In the genomic region with DNA sequence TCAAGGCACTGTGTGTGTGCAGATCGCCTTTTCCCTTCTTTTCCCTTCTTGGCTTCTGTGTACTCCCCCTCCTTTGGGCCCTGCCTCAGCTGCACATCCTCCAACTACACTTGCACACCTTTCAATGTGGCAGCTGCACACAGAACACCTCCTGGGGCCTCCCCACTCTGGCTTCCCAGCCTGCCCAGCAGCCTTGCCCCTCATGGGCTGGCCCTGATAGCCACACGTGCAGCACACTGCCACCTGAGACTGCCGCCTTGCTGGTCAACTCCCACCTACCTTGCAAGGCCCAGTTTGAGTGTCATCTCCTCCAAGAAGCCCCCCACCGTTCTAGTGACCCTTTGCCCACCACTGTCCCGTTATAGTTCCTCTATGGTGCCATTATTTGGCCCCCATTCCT, we compare ENCODE assay signal across 9 cellular contexts.
DNase-seq lines count a peak whose midpoint lies in the region; ATAC-seq, FAIRE-seq and TF ChIP-seq lines count a peak whose summit lies in the region.
"Had no signal": no experiment of that assay in that cellular context is flagged by ENCODE, and none has a peak within 500 bp of the region (broad histone marks: within the 10 kb centered on the region; RNA-seq: fewer than 3 reads in every experiment).

No MANE protein-coding gene starts in this region.

- no peaks in the 10 kb centered on the region for H3K36me3 ChIP-seq in kidney (ENCODE audit: control insufficient read depth in 1 of 2, insufficient read depth in 2 of 2, low read length in 2 of 2)
- peaks cover 6% of the 10 kb centered on the region for H3K36me3 ChIP-seq in MG63

- no peaks in the 10 kb centered on the region for H3K9me3 ChIP-seq in kidney (ENCODE audit: control insufficient read depth in 1 of 2, low read length in 2 of 2)
- no peaks in the 10 kb centered on the region for H3K9me3 ChIP-seq in MG63

- no peaks in the 10 kb centered on the region for H3K9me3 Mint-ChIP-seq in activated naive CD8-positive, alpha-beta T cell (ENCODE audit: low read depth)
- H3K9me3 Mint-ChIP-seq in stimulated activated effector memory CD8-positive, alpha-beta T cell treated with anti-CD3 and anti-CD28 coated beads, Interleukin-12 subunit alpha, Interleukin-12 subunit beta, amount 100 ng/mL, for 72 hours = no peaks in the 10 kb centered on the region

- peaks cover 37 to 49% of the 10 kb centered on the region in 2 donors for H3K4me1 ChIP-seq in kidney (ENCODE audit: control insufficient read depth in 1 of 2, insufficient read depth in 1 of 2, low read depth in 1 of 2, low read length in 2 of 2)

- no peak for TF ChIP-seq CTCF in kidney (IDR thresholded peaks at IDR 0.05; ENCODE audit: borderline replicate concordance, extremely low read depth, insufficient read depth)

- peak overlapping the region; percentile 25 for H3K4me3 Mint-ChIP-seq in activated naive CD8-positive, alpha-beta T cell
- peak overlapping the region; percentile 55 for H3K4me3 Mint-ChIP-seq in stimulated activated effector memory CD8-positive, alpha-beta T cell treated with anti-CD3 and anti-CD28 coated beads, Interleukin-12 subunit alpha, Interleukin-12 subunit beta, amount 100 ng/mL, for 72 hours

- no peak for DNase-seq in GM18507 (ENCODE audit: extremely low spot score, insufficient read length, low read depth)
- no peak for DNase-seq in kidney
- DNase-seq in stimulated activated effector memory CD8-positive, alpha-beta T cell treated with anti-CD3 and anti-CD28 coated beads, Interleukin-12 subunit alpha, Interleukin-12 subunit beta, amount 100 ng/mL, for 72 hours (ENCODE audit: low spot score in 2 of 2) = no peak
- DNase-seq in MG63 = no peak
- DNase-seq in HPDE6-E6E7 (ENCODE audit: extremely low spot score) = no peak
- DNase-seq in NCI-H446 treated with DMSO at 0.1 percent for 48 hours (lab: John Stamatoyannopoulos, UW) = no peak
- DNase-seq: NCI-H510A treated with DMSO at 0.1 percent for 48 hours had no signal

- peak overlapping the region; percentile 29 to 85 for H3K27ac ChIP-seq in kidney (ENCODE audit: low read depth in 2 of 2, low read length in 2 of 2)

- no peaks in the 10 kb centered on the region for H3K27me3 Mint-ChIP-seq in activated naive CD8-positive, alpha-beta T cell

- no peak for ATAC-seq in stimulated activated effector memory CD8-positive, alpha-beta T cell treated with anti-CD3 and anti-CD28 coated beads, Interleukin-12 subunit alpha, Interleukin-12 subunit beta, amount 100 ng/mL, for 72 hours
- no peak for ATAC-seq in HG03280 (IDR thresholded peaks at IDR 0.05; ENCODE audit: unreplicated experiment)

- peaks cover 71% of the 10 kb centered on the region for H3K4me1 Mint-ChIP-seq in activated naive CD8-positive, alpha-beta T cell (ENCODE audit: low read depth)
- peaks cover 78% of the 10 kb centered on the region for H3K4me1 Mint-ChIP-seq in stimulated activated effector memory CD8-positive, alpha-beta T cell treated with anti-CD3 and anti-CD28 coated beads, Interleukin-12 subunit alpha, Interleukin-12 subunit beta, amount 100 ng/mL, for 72 hours

- no peaks in the 10 kb centered on the region for H3K27me3 ChIP-seq in MG63

- H3K27ac Mint-ChIP-seq in activated naive CD8-positive, alpha-beta T cell = no peak overlapping the region
- peak overlapping the region; percentile 73 for H3K27ac Mint-ChIP-seq in stimulated activated effector memory CD8-positive, alpha-beta T cell treated with anti-CD3 and anti-CD28 coated beads, Interleukin-12 subunit alpha, Interleukin-12 subunit beta, amount 100 ng/mL, for 72 hours

- H3K36me3 Mint-ChIP-seq in activated naive CD8-positive, alpha-beta T cell = no peaks in the 10 kb centered on the region
- H3K36me3 Mint-ChIP-seq in stimulated activated effector memory CD8-positive, alpha-beta T cell treated with anti-CD3 and anti-CD28 coated beads, Interleukin-12 subunit alpha, Interleukin-12 subunit beta, amount 100 ng/mL, for 72 hours = no peaks in the 10 kb centered on the region

- H3K4me3 ChIP-seq in kidney (ENCODE audit: low read length in 2 of 2) (no peak overlapping the region), MG63 (no peak overlapping the region)

- peak overlapping the region in 1 of 2 donors; percentile 20 for H3K9ac ChIP-seq in kidney (ENCODE audit: low read length in 2 of 2)

- FAIRE-seq in GM18507 (lab: Jason Lieb, UNC) = peak; percentile 68
- no peak for FAIRE-seq in kidney (lab: Jason Lieb, UNC)

- intact Hi-C loops in kidney (cut with DNase I) = no loop called here
